8 cellular contexts compared by ENCODE assay signal in genomic region chr16:57299009-57299718, GRCh38. TPM values are rescaled to one million over a fixed set of nuclear protein-coding genes. Genes with fewer than 3 reads are reported as not detected.
DNase-seq lines count a peak whose midpoint lies in the region; ATAC-seq, FAIRE-seq and TF ChIP-seq lines count a peak whose summit lies in the region.

No MANE protein-coding gene starts in this region.

- under 1% methylated on average over 14 of the region's 14 CpGs for WGBS in HepG2 (ENCODE audit: low lambda C conversion rate)
- 9 to 11% methylated on average over 14 of the region's 14 CpGs for WGBS in testis, 2 donors

- intact Hi-C loops in HepG2 (cut with micrococcal nuclease; ENCODE audit: unreplicated experiment) (loop anchor here (1.0 to 5.0 kb wide), 3 partner anchors 112 to 214 kb away; partner anchors contain the start of genes CPNE2, PSME3IP1 and RSPRY1), testis (cut with DNase I; ENCODE audit: low total_unique reads) (loop anchor here (10.0 kb wide), 1 partner anchor 204 kb away; the partner anchor contains the start of gene CPNE2)

- H4K20me1 ChIP-seq in HepG2 (ENCODE audit: insufficient read depth, low read length) = no peaks in the 10 kb centered on the region; the same call in 1 of the 2 replicates

- peak; percentile 13 for ATAC-seq in HG02852 (IDR thresholded peaks at IDR 0.05; ENCODE audit: unreplicated experiment)
- ATAC-seq in HepG2 = peak; percentile 32

- no peaks in the 10 kb centered on the region for H3K36me3 ChIP-seq in brain microvascular endothelial cell (replicated peaks)
- no peaks in the 10 kb centered on the region for H3K36me3 ChIP-seq in HepG2 (replicated peaks in 1 of 2; ENCODE audit: control insufficient read depth in 1 of 2, insufficient read depth in 2 of 2, low read length in 2 of 2)
- H3K36me3 ChIP-seq in testis (ENCODE audit: low read depth, missing control alignments) = no peaks in the 10 kb centered on the region

- peak; percentile 92 for DNase-seq in ACHN
- peak; percentile 41 for DNase-seq in NCI-H345 (lab: John Stamatoyannopoulos, UW)
- peak; percentile 79 for DNase-seq in brain microvascular endothelial cell
- DNase-seq in HepG2 (ENCODE audit: low spot score) = peak; percentile 71
- DNase-seq in testis = no peak
- DNase-seq in activated naive CD4-positive, alpha-beta T cell (lab: John Stamatoyannopoulos, UW) = no peak

- H3K4me3 ChIP-seq in GM12875 (ENCODE audit: low read depth, low read length) (peak overlapping the region; percentile 31), brain microvascular endothelial cell (ENCODE audit: low read depth, low read length) (peak overlapping the region; percentile 61), HepG2 (replicated peaks in 1 of 3; ENCODE audit: insufficient read depth in 1 of 3, low read depth in 2 of 3, low read length in 3 of 3) (peak overlapping the region; percentile 63 to 95 (median 84)), testis (peak overlapping the region; percentile 51 to 58)

- H3K9ac ChIP-seq in HepG2 (ENCODE audit: insufficient read depth, low read depth, low read length) = peak overlapping the region; percentile 66

- POLR2A ChIA-PET in HepG2 (lab: Yijun Ruan, JAX) = interaction anchor here (0.9 to 12.2 kb wide), 13 partner anchors 13 to 219 kb away, joined by 3 to 303 read pairs (median 4); partner anchors contain the start of genes ARL2BP, CX3CL1, PSME3IP1 and RSPRY1

- TF ChIP-seq POLR2A in HepG2 (IDR thresholded peaks at IDR 0.05; ENCODE audit: insufficient read depth in 1 of 2, low read depth in 2 of 2, low read length in 2 of 2) (no peak), testis (IDR thresholded peaks at IDR 0.05) (no peak)

- peak overlapping the region; percentile 99 for H3K4me2 ChIP-seq in HepG2 (ENCODE audit: low read depth, low read length)

- peaks cover 71% of the 10 kb centered on the region for H3K4me1 ChIP-seq in HepG2 (ENCODE audit: insufficient read depth, low read length)
- H3K4me1 ChIP-seq in testis = peaks cover 21% of the 10 kb centered on the region

- BruUV-seq in HepG2 (replicated peaks; lab: Mats Ljungman, UMichigan) = no TSS peak

- peak overlapping the region; percentile 4 for H3K27ac ChIP-seq in brain microvascular endothelial cell
- H3K27ac ChIP-seq in HepG2 (ENCODE audit: extremely low read length, insufficient read depth, low read length) = peak overlapping the region; percentile 59
- H3K27ac ChIP-seq in testis = peak overlapping the region; percentile 80 to 93

- TF ChIP-seq CTCF in GM12875 (IDR thresholded peaks at IDR 0.05; ENCODE audit: borderline replicate concordance, insufficient read depth, low read depth, low read length) = no peak
- peak; percentile 31 for TF ChIP-seq CTCF in brain microvascular endothelial cell (IDR thresholded peaks at IDR 0.05; ENCODE audit: low read depth, low read length, missing control alignments)
- no peak for TF ChIP-seq CTCF in HepG2 (CRISPR knock-in tag; IDR thresholded peaks at IDR 0.05)
- no peak for TF ChIP-seq CTCF in testis (IDR thresholded peaks at IDR 0.05)

- H3K9me3 ChIP-seq in HepG2 (ENCODE audit: low read length) = no peaks in the 10 kb centered on the region
- H3K9me3 ChIP-seq in testis = no peaks in the 10 kb centered on the region

- no peak for TF ChIP-seq EP300 in HepG2 (IDR thresholded peaks at IDR 0.05; ENCODE audit: low read depth in 2 of 2, low read length in 2 of 2)
- TF ChIP-seq EP300 in HepG2 (CRISPR knock-in tag; IDR thresholded peaks at IDR 0.05; ENCODE audit: borderline replicate concordance) = no peak

- in situ Hi-C loops in ACHN (cut with HindIII; ENCODE audit: low pct_ligation_motif_present, low pct_unique_long_range_greater_than_20kb, low sequenced_read_pairs) = no loop called here
- in situ Hi-C loops in brain microvascular endothelial cell (cut with HindIII; ENCODE audit: low pct_ligation_motif_present, low sequenced_read_pairs) = loop anchor here (10.0 kb wide), 1 partner anchor 116 kb away; no protein-coding TSS in a partner anchor
- in situ Hi-C loops in HepG2 (cut with HindIII; ENCODE audit: extremely low pct_ligation_motif_present, low pct_unique_long_range_greater_than_20kb) = loop anchor here (10.0 kb wide), 1 partner anchor 214 kb away; no protein-coding TSS in a partner anchor

- FAIRE-seq in HepG2 (lab: Jason Lieb, UNC) = peak; percentile 42

- CTCF ChIA-PET in HepG2 (lab: Yijun Ruan, JAX; ENCODE audit: low intra/inter-chr PET ratio, low total read pairs) = interaction anchor here (6.2 kb wide), 1 partner anchor 118 kb away, joined by 142 read pairs; no protein-coding TSS in a partner anchor

- no peak for TF ChIP-seq RAD21 in HepG2 (CRISPR knock-in tag; IDR thresholded peaks at IDR 0.05)

- peak overlapping the region; percentile 90 for H2AFZ ChIP-seq in HepG2 (ENCODE audit: low read length)

- H3K79me2 ChIP-seq in HepG2 (ENCODE audit: insufficient read depth, low read length) = no peaks in the 10 kb centered on the region

- H3K27me3 ChIP-seq in brain microvascular endothelial cell (replicated peaks) (no peaks in the 10 kb centered on the region), HepG2 (ENCODE audit: control insufficient read depth in 1 of 2, insufficient read depth in 2 of 2, low read length in 2 of 2) (no peaks in the 10 kb centered on the region; a peak in 1 of 5 replicates), testis (no peaks in the 10 kb centered on the region)

RNA-seq across cellular contexts. Expression of gene PLLP, which starts 14.7 kb away (rescaled TPM):
- 39.5 and 60.6 TPM in 2 replicates for total RNA-seq in HepG2 (2016; rRNA removed; fragmentation: Illumina TruSeq; extraction: Trizol)
- total RNA-seq in HepG2 (2016; cell fraction: cytosol; rRNA removed; fragmentation: Illumina TruSeq; extraction: Trizol; ENCODE audit: low read depth) = 31.6 and 42.4 TPM in 2 replicates
- 36.8 and 62.7 TPM in 2 replicates for total RNA-seq in HepG2 (2016; cell fraction: insoluble cytoplasmic fraction; rRNA removed; fragmentation: Illumina TruSeq; extraction: Trizol)
- total RNA-seq in HepG2 (2016; cell fraction: membrane; rRNA removed; fragmentation: Illumina TruSeq; extraction: Trizol) = 53.7 and 65.8 TPM in 2 replicates
- total RNA-seq in HepG2 (2016; cell fraction: nucleus; rRNA removed; fragmentation: Illumina TruSeq; extraction: Trizol) = 44.1 and 48.9 TPM in 2 replicates
- polyA plus RNA-seq in HepG2 (2011; rRNA removed) = 127 and 160 TPM in 2 replicates
- 145 and 183 TPM in 2 replicates for polyA plus RNA-seq in HepG2 (2011; cell fraction: cytosol; rRNA removed)
- polyA plus RNA-seq in HepG2 (2011; cell fraction: nucleus; rRNA removed) = 77.5 and 88.9 TPM in 2 replicates
- polyA plus RNA-seq in HepG2 (2012) = 40.5 and 51.4 TPM in 2 replicates
- 35.9 and 51.7 TPM in 2 replicates for polyA plus RNA-seq in HepG2 (2016; cell fraction: cytosol; fragmentation: Illumina TruSeq; extraction: Trizol; ENCODE audit: low read depth)
- polyA plus RNA-seq in HepG2 (2016; cell fraction: insoluble cytoplasmic fraction; fragmentation: Illumina TruSeq; extraction: Trizol; ENCODE audit: low read depth) = 47.5 and 48.8 TPM in 2 replicates
- polyA plus RNA-seq in HepG2 (2016; cell fraction: membrane; fragmentation: Illumina TruSeq; extraction: Trizol; ENCODE audit: low read depth) = 56.6 and 67.1 TPM in 2 replicates
- 83.7 and 88.2 TPM in 2 replicates for polyA plus RNA-seq in HepG2 (2016; cell fraction: nucleus; fragmentation: Illumina TruSeq; extraction: Trizol; ENCODE audit: insufficient read depth, low read depth)
- polyA minus RNA-seq in HepG2 (2011; rRNA and poly(A)+ RNA removed; ENCODE audit: low replicate concordance) = 159 and 370 TPM in 2 replicates
- 54.5 and 69.4 TPM in 2 replicates for polyA minus RNA-seq in HepG2 (2011; cell fraction: cytosol; rRNA and poly(A)+ RNA removed)
- polyA minus RNA-seq in HepG2 (2011; cell fraction: nucleus; rRNA and poly(A)+ RNA removed) = 23.7 and 30.3 TPM in 2 replicates
- 10 to 100 TPM; 36.1 to 39.4 TPM for total RNA-seq in testis
- 15.0 TPM for polyA plus RNA-seq in testis (ENCODE audit: insufficient read depth, low read depth, low replicate concordance)

RNA-seq across cellular contexts. Expression of gene ARL2BP, which starts 54.1 kb away (rescaled TPM):
- total RNA-seq in HepG2 (2016; rRNA removed; fragmentation: Illumina TruSeq; extraction: Trizol) = 67.6 and 97.1 TPM in 2 replicates
- 43.5 and 44.1 TPM in 2 replicates for total RNA-seq in HepG2 (2016; cell fraction: cytosol; rRNA removed; fragmentation: Illumina TruSeq; extraction: Trizol; ENCODE audit: low read depth)
- 66.0 and 92.7 TPM in 2 replicates for total RNA-seq in HepG2 (2016; cell fraction: insoluble cytoplasmic fraction; rRNA removed; fragmentation: Illumina TruSeq; extraction: Trizol)
- total RNA-seq in HepG2 (2016; cell fraction: membrane; rRNA removed; fragmentation: Illumina TruSeq; extraction: Trizol) = 109 and 111 TPM in 2 replicates
- total RNA-seq in HepG2 (2016; cell fraction: nucleus; rRNA removed; fragmentation: Illumina TruSeq; extraction: Trizol) = 24.1 and 29.7 TPM in 2 replicates
- polyA plus RNA-seq in HepG2 (2011; rRNA removed) = 50.8 and 64.3 TPM in 2 replicates
- 39.2 and 54.5 TPM in 2 replicates for polyA plus RNA-seq in HepG2 (2011; cell fraction: cytosol; rRNA removed)
- 13.9 and 16.0 TPM in 2 replicates for polyA plus RNA-seq in HepG2 (2011; cell fraction: nucleus; rRNA removed)
- 30.2 and 34.8 TPM in 2 replicates for polyA plus RNA-seq in HepG2 (2012)
- 58.2 and 66.9 TPM in 2 replicates for polyA plus RNA-seq in HepG2 (2016; cell fraction: cytosol; fragmentation: Illumina TruSeq; extraction: Trizol; ENCODE audit: low read depth)
- polyA plus RNA-seq in HepG2 (2016; cell fraction: insoluble cytoplasmic fraction; fragmentation: Illumina TruSeq; extraction: Trizol; ENCODE audit: low read depth) = 110 and 111 TPM in 2 replicates
- 110 and 116 TPM in 2 replicates for polyA plus RNA-seq in HepG2 (2016; cell fraction: membrane; fragmentation: Illumina TruSeq; extraction: Trizol; ENCODE audit: low read depth)
- polyA plus RNA-seq in HepG2 (2016; cell fraction: nucleus; fragmentation: Illumina TruSeq; extraction: Trizol; ENCODE audit: insufficient read depth, low read depth) = 41.6 and 42.0 TPM in 2 replicates
- polyA minus RNA-seq in HepG2 (2011; rRNA and poly(A)+ RNA removed; ENCODE audit: low replicate concordance) = 31.4 and 38.5 TPM in 2 replicates
- polyA minus RNA-seq in HepG2 (2011; cell fraction: cytosol; rRNA and poly(A)+ RNA removed) = 29.3 and 33.2 TPM in 2 replicates
- 14.2 and 21.6 TPM in 2 replicates for polyA minus RNA-seq in HepG2 (2011; cell fraction: nucleus; rRNA and poly(A)+ RNA removed)
- total RNA-seq in testis = 10 to 100 TPM; 88.8 to 92.4 TPM
- 128 TPM for polyA plus RNA-seq in testis (ENCODE audit: insufficient read depth, low read depth, low replicate concordance)

RNA-seq across cellular contexts. Expression of gene CCL22, which starts 59.4 kb away (rescaled TPM):
- total RNA-seq in HepG2 (2016; rRNA removed; fragmentation: Illumina TruSeq; extraction: Trizol) (0.06 TPM in 1 of 2 replicates, not detected in the other), testis (not detected)
- total RNA-seq in HepG2 (2016; cell fraction: cytosol; rRNA removed; fragmentation: Illumina TruSeq; extraction: Trizol; ENCODE audit: low read depth) = not detected in 2 replicates
- total RNA-seq in HepG2 (2016; cell fraction: insoluble cytoplasmic fraction; rRNA removed; fragmentation: Illumina TruSeq; extraction: Trizol) = 0.06 and 0.09 TPM in 2 replicates
- not detected in 2 replicates for total RNA-seq in HepG2 (2016; cell fraction: membrane; rRNA removed; fragmentation: Illumina TruSeq; extraction: Trizol)
- total RNA-seq in HepG2 (2016; cell fraction: nucleus; rRNA removed; fragmentation: Illumina TruSeq; extraction: Trizol) = 0.16 TPM in 1 of 2 replicates, not detected in the other
- polyA plus RNA-seq in HepG2 (2011; rRNA removed) (0.04 TPM in 1 of 2 replicates, not detected in the other), testis (ENCODE audit: insufficient read depth, low read depth, low replicate concordance) (0.65 TPM)
- polyA plus RNA-seq in HepG2 (2011; cell fraction: cytosol; rRNA removed) = 0.01 and 0.04 TPM in 2 replicates
- polyA plus RNA-seq in HepG2 (2011; cell fraction: nucleus; rRNA removed) = 0.03 TPM in 1 of 2 replicates, not detected in the other
- polyA plus RNA-seq in HepG2 (2012) = 0.04 TPM in 1 of 2 replicates, not detected in the other
- polyA plus RNA-seq in HepG2 (2016; cell fraction: cytosol; fragmentation: Illumina TruSeq; extraction: Trizol; ENCODE audit: low read depth) = 0.05 TPM in 1 of 2 replicates, not detected in the other
- 0.17 TPM in 1 of 2 replicates, not detected in the other for polyA plus RNA-seq in HepG2 (2016; cell fraction: insoluble cytoplasmic fraction; fragmentation: Illumina TruSeq; extraction: Trizol; ENCODE audit: low read depth)
- polyA plus RNA-seq in HepG2 (2016; cell fraction: membrane; fragmentation: Illumina TruSeq; extraction: Trizol; ENCODE audit: low read depth) = 0.06 TPM in 1 of 2 replicates, not detected in the other
- polyA plus RNA-seq in HepG2 (2016; cell fraction: nucleus; fragmentation: Illumina TruSeq; extraction: Trizol; ENCODE audit: insufficient read depth, low read depth) = 0.25 TPM in 1 of 2 replicates, not detected in the other
- polyA minus RNA-seq in HepG2 (2011; rRNA and poly(A)+ RNA removed; ENCODE audit: low replicate concordance) = 0.07 TPM in 1 of 2 replicates, not detected in the other
- polyA minus RNA-seq in HepG2 (2011; cell fraction: cytosol; rRNA and poly(A)+ RNA removed) = not detected in 2 replicates
- not detected in 2 replicates for polyA minus RNA-seq in HepG2 (2011; cell fraction: nucleus; rRNA and poly(A)+ RNA removed)

Comparison
In these comparisons a context has a peak if more than half of its experiments do, and no peak if none do; other contexts are left out.
1. DNase-seq: peak in ACHN (single experiment), NCI-H345 (single experiment), brain microvascular endothelial cell (single experiment) and HepG2 (single experiment); none in testis (single experiment) and activated naive CD4-positive, alpha-beta T cell (0 of 4).
2. H3K4me3 ChIP-seq: peak in every context shown above with its lines; median percentile 84 in HepG2; 61 in brain microvascular endothelial cell; 54 in testis; 31 in GM12875.
3. H3K27ac ChIP-seq: peak in every context shown above with its lines; median percentile 86 in testis; 59 in HepG2; 4 in brain microvascular endothelial cell.